In genomic region chr1:113683384-113684152, GRCh38 we compare ENCODE assay signal across 16 cellular contexts.
A peak's percentile ranks its signal among the peaks of the same experiment; 100 is the strongest.
DNase-seq lines count a peak whose midpoint lies in the region; TF ChIP-seq lines count a peak whose summit lies in the region.
"Had no signal": no experiment of that assay in that cellular context is flagged by ENCODE, and none has a peak within 500 bp of the region (broad histone marks: within the 10 kb centered on the region; RNA-seq: fewer than 3 reads in every experiment).

No MANE protein-coding gene starts in this region.

- CTCF ChIA-PET in Caco-2 (lab: Charles Lee) (no interaction called here), mammary epithelial cell (lab: Charles Lee; ENCODE audit: low non-redundant PET) (no interaction called here), PC-9 (lab: Charles Lee) (interaction anchor here (0.7 kb wide), 1 partner anchor 662 kb away, joined by 5 read pairs; no protein-coding TSS in a partner anchor)

- H3K4me3 ChIP-seq in Caco-2 (ENCODE audit: low read depth, low read length) (no peak overlapping the region), mammary epithelial cell (replicated peaks in 1 of 3; ENCODE audit: insufficient read depth in 1 of 3, low read depth in 2 of 3, low read length in 3 of 3) (no peak overlapping the region), left ventricle myocardium inferior (no peak overlapping the region), trophoblast cell (ENCODE audit: low read depth, low read length) (no peak overlapping the region), PC-9 (no peak overlapping the region)

- no peaks in the 10 kb centered on the region for H3K79me1 ChIP-seq in trophoblast cell (ENCODE audit: low read length)

- no peak overlapping the region for H3K4me3 Mint-ChIP-seq in Caco-2 (ENCODE audit: unreplicated experiment)

- H3K36me3 ChIP-seq in Caco-2 (ENCODE audit: control insufficient read depth, insufficient read depth, low read length) (no peaks in the 10 kb centered on the region), mammary epithelial cell (ENCODE audit: insufficient read depth, low read length) (no peaks in the 10 kb centered on the region), left ventricle myocardium inferior (no peaks in the 10 kb centered on the region), trophoblast cell (ENCODE audit: control insufficient read depth in 1 of 2, insufficient read depth in 2 of 2, low read length in 2 of 2) (peaks cover 3 to 4% of the 10 kb centered on the region in 2 experiments), PC-9 (ENCODE audit: low read depth) (no peaks in the 10 kb centered on the region)

- H3K27me3 ChIP-seq in Caco-2 (replicated peaks; ENCODE audit: control insufficient read depth, insufficient read depth, low read length) (no peaks in the 10 kb centered on the region), mammary epithelial cell (ENCODE audit: insufficient read depth, low read length) (no peaks in the 10 kb centered on the region), left ventricle myocardium inferior (ENCODE audit: low read depth) (no peaks in the 10 kb centered on the region), trophoblast cell (ENCODE audit: insufficient read depth, low read length) (no peaks in the 10 kb centered on the region), PC-9 (ENCODE audit: insufficient read depth, low read depth) (no peaks in the 10 kb centered on the region)

- H3K9me3 Mint-ChIP-seq in Caco-2 (ENCODE audit: unreplicated experiment) = no peaks in the 10 kb centered on the region

- no peak overlapping the region for H4K8ac ChIP-seq in trophoblast cell (ENCODE audit: low read depth, low read length)

- over 99% methylated on average over 8 of the region's 8 CpGs for WGBS in mammary epithelial cell (ENCODE audit: low coverage, missing lambda C conversion rate)
- WGBS in trophoblast cell (ENCODE audit: extremely low coverage, insufficient coverage, insufficient read length) = no CpG with 5 or more reads among the region's 8 CpGs

- no peak overlapping the region for H3K4me2 ChIP-seq in mammary epithelial cell (ENCODE audit: insufficient read depth, low read depth, low read length)
- no peak overlapping the region for H3K4me2 ChIP-seq in trophoblast cell (ENCODE audit: low read length)
- H3K4me2 ChIP-seq in PC-9 = no peak overlapping the region

- H3K9me3 ChIP-seq in Caco-2 (no peaks in the 10 kb centered on the region), mammary epithelial cell (replicated peaks; ENCODE audit: insufficient read depth, low read length) (no peaks in the 10 kb centered on the region), left ventricle myocardium inferior (replicated peaks) (no peaks in the 10 kb centered on the region), trophoblast cell (ENCODE audit: insufficient read depth, low read depth, low read length) (no peaks in the 10 kb centered on the region), PC-9 (ENCODE audit: insufficient read depth, low read depth) (no peaks in the 10 kb centered on the region)

- no peaks in the 10 kb centered on the region for H3K27me3 Mint-ChIP-seq in Caco-2 (ENCODE audit: insufficient read depth, unreplicated experiment)

- in situ Hi-C loops in mammary epithelial cell (cut with MboI; ENCODE audit: low sequenced_read_pairs in 2 of 2) = loop anchor here in 1 of 2 donors (10.0 kb wide), 1 partner anchor 539 kb away; no protein-coding TSS in a partner anchor

- H3K79me2 ChIP-seq in mammary epithelial cell (ENCODE audit: insufficient read depth, low read length) (no peaks in the 10 kb centered on the region), trophoblast cell (ENCODE audit: control insufficient read depth, insufficient read depth, low read length, poor library complexity) (no peaks in the 10 kb centered on the region), PC-9 (ENCODE audit: low read depth) (no peaks in the 10 kb centered on the region)

- dilution Hi-C loops in mammary epithelial cell (cut with HindIII; ENCODE audit: low sequenced_read_pairs) = no loop called here

- H3K4me1 ChIP-seq in Caco-2 = no peaks in the 10 kb centered on the region
- no peaks in the 10 kb centered on the region for H3K4me1 ChIP-seq in mammary epithelial cell (ENCODE audit: insufficient read depth, low read length)
- H3K4me1 ChIP-seq in left ventricle myocardium inferior = peaks cover 5% of the 10 kb centered on the region
- H3K4me1 ChIP-seq in trophoblast cell (ENCODE audit: control insufficient read depth in 1 of 2, insufficient read depth in 2 of 2, low read length in 2 of 2) = no peaks in the 10 kb centered on the region
- no peaks in the 10 kb centered on the region for H3K4me1 ChIP-seq in PC-9 (replicated peaks; ENCODE audit: insufficient read depth)

- H2AK5ac ChIP-seq in trophoblast cell (ENCODE audit: low read length) = no peak overlapping the region

- intact Hi-C loops in Caco-2 (cut with micrococcal nuclease; ENCODE audit: unreplicated experiment) = no loop called here
- intact Hi-C loops in mammary epithelial cell (cut with micrococcal nuclease) = no loop called here
- intact Hi-C loops in left ventricle myocardium inferior (cut with micrococcal nuclease) = no loop called here
- intact Hi-C loops in PC-9 (cut with micrococcal nuclease; ENCODE audit: unreplicated experiment) = no loop called here

- BruUV-seq in Caco-2 (replicated peaks; lab: Mats Ljungman, UMichigan) (TSS peak; percentile 25), mammary epithelial cell (replicated peaks; lab: Mats Ljungman, UMichigan) (TSS peak; percentile 34), PC-9 (replicated peaks; lab: Mats Ljungman, UMichigan) (no TSS peak)

- no peak overlapping the region for H3K4ac ChIP-seq in trophoblast cell (ENCODE audit: low read depth, low read length)

- H4K12ac ChIP-seq in trophoblast cell (ENCODE audit: low read depth, low read length) = no peak overlapping the region

- H3K27ac ChIP-seq in mammary epithelial cell (ENCODE audit: insufficient read depth, low read depth, low read length) = no peak overlapping the region
- H3K27ac ChIP-seq in left ventricle myocardium inferior (replicated peaks) = peak overlapping the region; percentile 60
- H3K27ac ChIP-seq in trophoblast cell (ENCODE audit: low read depth, low read length) = no peak overlapping the region
- no peak overlapping the region for H3K27ac ChIP-seq in PC-9

- no peaks in the 10 kb centered on the region for H3K4me1 Mint-ChIP-seq in Caco-2 (ENCODE audit: low read depth, unreplicated experiment)

- no peaks in the 10 kb centered on the region for H3F3A ChIP-seq in PC-9 (ENCODE audit: insufficient read depth, low read depth)

- DNase-seq in Caco-2 (no peak), mammary epithelial cell (no peak), left ventricle myocardium inferior (no peak), trophoblast cell (no peak), NCI-H82 (lab: John Stamatoyannopoulos, UW) (no peak), PC-9 (no peak)
- DNase-seq in stimulated activated CD4-positive, alpha-beta T cell treated with anti-CD3 and anti-CD28 coated beads, Interleukin-12 subunit alpha, Interleukin-12 subunit beta, amount 100 ng/mL, for 4 hours = no peak
- no peak for DNase-seq in activated CD8-positive, alpha-beta memory T cell treated with anti-CD3 and anti-CD28 coated beads, Interleukin-2, amount 50 U/mL, for 48 hours
- DNase-seq: activated CD8-positive, alpha-beta memory T cell treated with anti-CD3 and anti-CD28 coated beads for 24 hours; activated gamma-delta T cell treated with Interleukin-2 at 50 U/mL for 16 hours; DMS153; islet precursor cell; KBM-7; NCI-H1930; NCI-H748 treated with DMSO at 0.1 percent for 48 hours; SIG-M5 had no signal

- H4K91ac ChIP-seq in trophoblast cell (ENCODE audit: low read depth, low read length) = no peak overlapping the region

- H3K36me3 Mint-ChIP-seq in Caco-2 (ENCODE audit: insufficient read depth, unreplicated experiment) = peaks cover 52% of the 10 kb centered on the region

- POLR2A ChIA-PET in Caco-2 (lab: Charles Lee) = no interaction called here
- POLR2A ChIA-PET in PC-9 (lab: Charles Lee; ENCODE audit: unreplicated experiment) = no interaction called here

- H2AFZ ChIP-seq in mammary epithelial cell (ENCODE audit: low read depth, low read length) (no peak overlapping the region), trophoblast cell (ENCODE audit: insufficient read depth, low read length, poor library complexity) (no peak overlapping the region), PC-9 (no peak overlapping the region)

- no peak overlapping the region for H2BK12ac ChIP-seq in trophoblast cell (ENCODE audit: low read length)

- H4K20me1 ChIP-seq in mammary epithelial cell (ENCODE audit: insufficient read depth, low read length) = no peaks in the 10 kb centered on the region
- no peaks in the 10 kb centered on the region for H4K20me1 ChIP-seq in PC-9 (ENCODE audit: insufficient read depth)

- no peak overlapping the region for H3K18ac ChIP-seq in trophoblast cell (ENCODE audit: low read length)

- no peak overlapping the region for H3K27ac Mint-ChIP-seq in Caco-2 (ENCODE audit: unreplicated experiment)

- no peak overlapping the region for H3K23ac ChIP-seq in trophoblast cell (ENCODE audit: low read length)

- H3K14ac ChIP-seq in trophoblast cell (ENCODE audit: low read length) = no peak overlapping the region

- H2BK5ac ChIP-seq in trophoblast cell (ENCODE audit: low read depth, low read length, poor library complexity) = peak overlapping the region; percentile 31

- no peak overlapping the region for H2BK120ac ChIP-seq in trophoblast cell (ENCODE audit: insufficient read depth, low read length, poor library complexity)

- H3K9me2 ChIP-seq in PC-9 (ENCODE audit: insufficient read depth) = no peaks in the 10 kb centered on the region

- TF ChIP-seq CTCF in Caco-2 (IDR thresholded peaks at IDR 0.05; ENCODE audit: insufficient read depth in 1 of 2, low read depth in 1 of 2, low read length in 1 of 2, severe bottlenecking in 1 of 2, unreplicated experiment in 1 of 2) = no peak
- no peak for TF ChIP-seq CTCF in mammary epithelial cell (conservative IDR thresholded peaks at IDR 0.05 in 1 of 2, IDR thresholded peaks at IDR 0.05 in 1 of 2; ENCODE audit: extremely low read depth in 1 of 2, insufficient read depth in 1 of 2, low read depth in 1 of 2, low read length in 2 of 2)
- no peak for TF ChIP-seq CTCF in left ventricle myocardium inferior (IDR thresholded peaks at IDR 0.05; ENCODE audit: borderline replicate concordance)
- no peak for TF ChIP-seq CTCF in PC-9 (conservative IDR thresholded peaks at IDR 0.05)

- H3K9ac ChIP-seq in mammary epithelial cell (ENCODE audit: insufficient read depth, low read length) = no peak overlapping the region
- no peak overlapping the region for H3K9ac ChIP-seq in trophoblast cell (ENCODE audit: low read length)
